11 cellular contexts compared by ENCODE assay signal in genomic region chr4:3136454-3136853, GRCh38.
DNase-seq lines count a peak whose midpoint lies in the region; ATAC-seq and TF ChIP-seq lines count a peak whose summit lies in the region.
"Had no signal": no experiment of that assay in that cellular context is flagged by ENCODE, and none has a peak within 500 bp of the region (broad histone marks: within the 10 kb centered on the region; RNA-seq: fewer than 3 reads in every experiment).

No MANE protein-coding gene starts in this region.

- in situ Hi-C loops in transverse colon (cut with MboI; ENCODE audit: low pct_ligation_motif_present in 1 of 4, low pct_unique_long_range_greater_than_20kb in 1 of 4, low sequenced_read_pairs in 3 of 4): no loop called here

- intact Hi-C loops in heart left ventricle (cut with DNase I) (loop anchor here in 4 of 10 donors (1.0 to 2.0 kb wide), 2 partner anchors 30 kb away; no protein-coding TSS in a partner anchor), left ventricle myocardium superior (cut with micrococcal nuclease) (no loop called here), transverse colon (cut with DNase I; ENCODE audit: low total_unique reads) (no loop called here)

- H3K27me3 ChIP-seq in heart left ventricle: no peaks in the 10 kb centered on the region
- H3K27me3 ChIP-seq in transverse colon: no peaks in the 10 kb centered on the region
- H3K27me3 ChIP-seq in WERI-Rb-1 (ENCODE audit: insufficient read depth, low read depth, severe bottlenecking): no peaks in the 10 kb centered on the region
- H3K27me3 ChIP-seq: esophagus squamous epithelium had no signal

- H3K4me1 ChIP-seq in heart left ventricle: peaks cover 0 to 5% (median 0%) of the 10 kb centered on the region in 12 donors
- H3K4me1 ChIP-seq in transverse colon: peaks cover 0 to 7% (median 0%) of the 10 kb centered on the region in 4 donors

- H3K36me3 ChIP-seq in heart left ventricle: peaks cover 0 to 99% (median 89%) of the 10 kb centered on the region in 9 donors
- H3K36me3 ChIP-seq in transverse colon: peaks cover 0 to 65% (median 26%) of the 10 kb centered on the region in 4 donors
- peaks cover 88% of the 10 kb centered on the region for H3K36me3 ChIP-seq in WERI-Rb-1

- no peak overlapping the region for H3K4me3 ChIP-seq in heart left ventricle
- H3K4me3 ChIP-seq in foreskin fibroblast (ENCODE audit: low read depth in 1 of 2, low read length in 2 of 2): no peak overlapping the region
- no peak overlapping the region for H3K4me3 ChIP-seq in transverse colon
- H3K4me3 ChIP-seq in WERI-Rb-1 (ENCODE audit: low read depth, low read length): no peak overlapping the region
- H3K4me3 ChIP-seq: esophagus squamous epithelium had no signal

- no peak for DNase-seq in heart left ventricle
- DNase-seq in left ventricle myocardium superior: no peak
- no peak for DNase-seq in RWPE1 (ENCODE audit: low spot score)
- DNase-seq in foreskin fibroblast: peak in 1 of 2 donors; percentile 44
- no peak for DNase-seq in transverse colon
- no peak for DNase-seq in WERI-Rb-1
- DNase-seq in DMS153 (lab: John Stamatoyannopoulos, UW): no peak
- DNase-seq in GDM1 (lab: John Stamatoyannopoulos, UW): no peak
- DNase-seq: activated CD8-positive, alpha-beta memory T cell treated with anti-CD3 and anti-CD28 coated beads, Interleukin-2, amount 10 ng/mL, durations not matched to agents 7 days and 5 days; anterior cingulate cortex; esophagus squamous epithelium had no signal

- TF ChIP-seq CTCF in heart left ventricle (IDR thresholded peaks at IDR 0.05) (peak; percentile 17 to 55 (median 33)), RWPE1 (conservative IDR thresholded peaks at IDR 0.05; ENCODE audit: low read depth) (peak; percentile 37), foreskin fibroblast (IDR thresholded peaks at IDR 0.05; ENCODE audit: low read depth, low read length) (peak; percentile 12), transverse colon (IDR thresholded peaks at IDR 0.05) (peak in 4 of 5 experiments; percentile 11 to 29 (median 28)), WERI-Rb-1 (IDR thresholded peaks at IDR 0.05; ENCODE audit: low read depth, low read length) (no peak)

- CTCF ChIA-PET in RWPE1 (lab: Yijun Ruan, JAX): interaction anchor here (0.6 to 0.7 kb wide), 7 partner anchors 9 to 921 kb away, joined by 3 to 4 read pairs (median 3); no protein-coding TSS in a partner anchor

- no peak for TF ChIP-seq EP300 in transverse colon (IDR thresholded peaks at IDR 0.05; ENCODE audit: low read depth)

- no peak for TF ChIP-seq POLR2A in heart left ventricle (IDR thresholded peaks at IDR 0.05)
- TF ChIP-seq POLR2A in transverse colon (IDR thresholded peaks at IDR 0.05): no peak

- H3K9me3 ChIP-seq in heart left ventricle: no peaks in the 10 kb centered on the region
- no peaks in the 10 kb centered on the region for H3K9me3 ChIP-seq in transverse colon
- H3K9me3 ChIP-seq in WERI-Rb-1 (ENCODE audit: severe bottlenecking): no peaks in the 10 kb centered on the region
- H3K9me3 ChIP-seq: esophagus squamous epithelium had no signal

- POLR2A ChIA-PET in RWPE1 (lab: Yijun Ruan, JAX; ENCODE audit: low non-redundant PET): no interaction called here

- 87 to 98% (median 94%) methylated on average over 2 of the region's 2 CpGs for WGBS in heart left ventricle, 4 donors
- 97% methylated on average over 2 of the region's 2 CpGs for WGBS in transverse colon (ENCODE audit: low coverage in 1 of 2), 2 donors

- no peak for ATAC-seq in heart left ventricle
- no peak for ATAC-seq in left ventricle myocardium superior
- ATAC-seq: activated CD8-positive, alpha-beta memory T cell treated with anti-CD3 and anti-CD28 coated beads, Interleukin-2, amount 10 ng/mL, durations not matched to agents 7 days and 5 days had no signal

- H3K27ac ChIP-seq in heart left ventricle (no peak overlapping the region), RWPE1 (no peak overlapping the region), transverse colon (no peak overlapping the region), WERI-Rb-1 (no peak overlapping the region)
